1 cellular context compared by ENCODE assay signal in the genomic region with DNA sequence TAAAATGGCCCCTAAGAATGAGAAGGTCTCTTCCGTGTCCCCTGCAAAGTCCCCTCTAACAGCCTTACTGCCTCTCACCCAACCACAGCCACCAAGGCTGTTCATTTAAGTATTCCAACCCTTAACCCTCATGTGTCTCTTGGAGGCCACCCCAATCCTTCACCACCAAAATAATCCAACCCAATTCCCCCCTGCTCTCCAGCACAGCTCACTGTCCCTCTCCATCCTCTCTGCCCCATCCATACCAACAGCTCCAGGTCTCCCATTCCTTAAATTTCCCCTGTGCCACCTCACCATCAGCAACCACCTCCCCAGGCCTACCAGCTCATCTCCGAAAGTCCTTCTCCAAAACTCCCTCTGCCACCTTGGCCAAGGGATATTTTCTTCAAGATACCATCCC.
TF ChIP-seq lines count a peak whose summit lies in the region.

No MANE protein-coding gene starts in this region.

TF ChIP-seq in GM23338, 12 proteins besides CTCF, POLR2A, EP300 and RAD21 (continued from another document):
- TF ChIP-seq ZNF462 (CRISPR knock-in tag; IDR thresholded peaks at IDR 0.05) = no peak
- no peak for TF ChIP-seq CREB1 (CRISPR knock-in tag; IDR thresholded peaks at IDR 0.05; ENCODE audit: low read depth)
- TF ChIP-seq ZNF114 (CRISPR knock-in tag; IDR thresholded peaks at IDR 0.05) = no peak
- no peak for TF ChIP-seq EZH2 (IDR thresholded peaks at IDR 0.05; ENCODE audit: low read depth, unreplicated experiment)
- no peak for TF ChIP-seq ETS1 (IDR thresholded peaks at IDR 0.05)
